Comparison of ENCODE assay signal across 1 cellular context in genomic region chr15:89707577-89707976, GRCh38.
TF ChIP-seq lines count a peak whose summit lies in the region.

No MANE protein-coding gene starts in this region.

TF ChIP-seq in A549, 52 proteins besides CTCF, POLR2A, EP300 and RAD21 (continued from another document):
- TF ChIP-seq HES2 (IDR thresholded peaks at IDR 0.05) (no peak), ELK1 (IDR thresholded peaks at IDR 0.05; ENCODE audit: low read depth, low read length) (no peak), NR3C1 (IDR thresholded peaks at IDR 0.05) (no peak), ZSCAN20 (CRISPR knock-in tag; IDR thresholded peaks at IDR 0.05) (no peak), SREBF2 (IDR thresholded peaks at IDR 0.05) (no peak), E2F6 (IDR thresholded peaks at IDR 0.05; ENCODE audit: borderline replicate concordance, low read depth) (no peak), ATOH8 (CRISPR knock-in tag; IDR thresholded peaks at IDR 0.05; ENCODE audit: low read depth) (no peak), NPAS2 (CRISPR knock-in tag; IDR thresholded peaks at IDR 0.05; ENCODE audit: borderline replicate concordance) (no peak), HDAC2 (IDR thresholded peaks at IDR 0.05) (no peak)
